In genomic region chr17:75404223-75404738, GRCh38 we compare ENCODE assay signal across 8 cellular contexts. TPM values are rescaled to one million over a fixed set of nuclear protein-coding genes. Genes with fewer than 3 reads are reported as not detected.
DNase-seq lines count a peak whose midpoint lies in the region; ATAC-seq and FAIRE-seq lines count a peak whose summit lies in the region.

No MANE protein-coding gene starts in this region.

- no peaks in the 10 kb centered on the region for H3K9me3 Mint-ChIP-seq in dendritic cell treated with granulocyte-macrophage colony-stimulating factor and Interleukin-4, amounts not matched to agents 40 ng/mL and 50 ng/mL, for 4 days

- intact Hi-C loops in dendritic cell treated with granulocyte-macrophage colony-stimulating factor and Interleukin-4, amounts not matched to agents 40 ng/mL and 50 ng/mL, for 4 days (cut with micrococcal nuclease): loop anchor here (2.0 to 5.0 kb wide), 3 partner anchors 42 to 115 kb away; partner anchors contain the start of gene SLC25A19

- peak overlapping the region; percentile 97 for H3K4me3 Mint-ChIP-seq in dendritic cell treated with granulocyte-macrophage colony-stimulating factor and Interleukin-4, amounts not matched to agents 40 ng/mL and 50 ng/mL, for 4 days

- peak; percentile 91 for DNase-seq in ACHN
- no peak for DNase-seq in GM19239 (ENCODE audit: insufficient read length, low spot score)
- DNase-seq in NCI-H446 treated with DMSO at 0.1 percent for 48 hours (lab: John Stamatoyannopoulos, UW): peak; percentile 42
- DNase-seq in activated CD4-positive, alpha-beta T cell treated with anti-CD3 and anti-CD28 coated beads for 1 hour: peak; percentile 30
- DNase-seq in left lobe of liver (ENCODE audit: low spot score): peak; percentile 53
- DNase-seq in stimulated activated CD4-positive, alpha-beta T cell treated with anti-CD3 and anti-CD28 coated beads, Interleukin-2, amount 100 ng/mL, for 24 hours: peak; percentile 48 to 55

- no peaks in the 10 kb centered on the region for H3K27me3 Mint-ChIP-seq in dendritic cell treated with granulocyte-macrophage colony-stimulating factor and Interleukin-4, amounts not matched to agents 40 ng/mL and 50 ng/mL, for 4 days

- H3K27ac Mint-ChIP-seq in dendritic cell treated with granulocyte-macrophage colony-stimulating factor and Interleukin-4, amounts not matched to agents 40 ng/mL and 50 ng/mL, for 4 days: peak overlapping the region; percentile 97

- in situ Hi-C loops in ACHN (cut with HindIII; ENCODE audit: low pct_ligation_motif_present, low pct_unique_long_range_greater_than_20kb, low sequenced_read_pairs): no loop called here

- H3K36me3 Mint-ChIP-seq in dendritic cell treated with granulocyte-macrophage colony-stimulating factor and Interleukin-4, amounts not matched to agents 40 ng/mL and 50 ng/mL, for 4 days (ENCODE audit: low read depth): peaks cover 43% of the 10 kb centered on the region

- H3K4me1 Mint-ChIP-seq in dendritic cell treated with granulocyte-macrophage colony-stimulating factor and Interleukin-4, amounts not matched to agents 40 ng/mL and 50 ng/mL, for 4 days (ENCODE audit: low read depth): peaks cover 41% of the 10 kb centered on the region

- peak; percentile 55 for ATAC-seq in left lobe of liver
- ATAC-seq in GM21526 (IDR thresholded peaks at IDR 0.05; ENCODE audit: low FRiP score, unreplicated experiment): no peak

- peak; percentile 73 for FAIRE-seq in GM19239 (lab: Jason Lieb, UNC)

RNA-seq across cellular contexts. Expression of gene GRB2, which starts 1.2 kb away (rescaled TPM):
- 45.8 TPM for total RNA-seq in left lobe of liver

RNA-seq across cellular contexts. Expression of gene TMEM94, which starts 52.2 kb away (rescaled TPM):
- 43.5 TPM for total RNA-seq in left lobe of liver
